In genomic region chr13:78787189-78787588, GRCh38 we compare ENCODE assay signal across 19 cellular contexts.
DNase-seq lines count a peak whose midpoint lies in the region; ATAC-seq and TF ChIP-seq lines count a peak whose summit lies in the region.
"Had no signal": no experiment of that assay in that cellular context is flagged by ENCODE, and none has a peak within 500 bp of the region (broad histone marks: within the 10 kb centered on the region; RNA-seq: fewer than 3 reads in every experiment).

No MANE protein-coding gene starts in this region.

- H3K9me3 ChIP-seq in left ventricle myocardium inferior (replicated peaks) (peaks cover 5% of the 10 kb centered on the region), testis (no peaks in the 10 kb centered on the region)
- H3K9me3 ChIP-seq: mucosa of descending colon, right atrium auricular region had no signal

- ATAC-seq in activated CD8-positive, alpha-beta T cell treated with anti-CD3 and anti-CD28 coated beads for 36 hours = no peak
- ATAC-seq: activated CD4-positive, alpha-beta T cell treated with anti-CD3 and anti-CD28 coated beads for 36 hours; mucosa of descending colon; stimulated activated naive CD8-positive, alpha-beta T cell treated with anti-CD3 and anti-CD28 coated beads, Interleukin-15, amount 100 ng/mL, for 72 hours had no signal

- H3K4me3 ChIP-seq in left ventricle myocardium inferior (no peak overlapping the region), choroid plexus epithelial cell (ENCODE audit: low read depth, low read length) (no peak overlapping the region), testis (no peak overlapping the region)
- H3K4me3 ChIP-seq: mucosa of descending colon, right atrium auricular region had no signal

- H3K27me3 ChIP-seq in left ventricle myocardium inferior (ENCODE audit: low read depth) (peaks cover 12% of the 10 kb centered on the region), testis (no peaks in the 10 kb centered on the region)
- H3K27me3 ChIP-seq: right atrium auricular region had no signal

- no peaks in the 10 kb centered on the region for H3K9me3 Mint-ChIP-seq in activated CD8-positive, alpha-beta T cell treated with anti-CD3 and anti-CD28 coated beads for 36 hours
- H3K9me3 Mint-ChIP-seq: stimulated activated naive CD8-positive, alpha-beta T cell treated with anti-CD3 and anti-CD28 coated beads, Interleukin-15, amount 100 ng/mL, for 72 hours; T-helper 2 cell treated with Interferon-gamma antibody and Interleukin-4, amounts not matched to agents 5 μg/mL and 100 μg/mL, for 36 hours had no signal

- DNase-seq in left ventricle myocardium inferior (peak; percentile 14), cardiac septum (ENCODE audit: low spot score) (no peak), OCI-M1 (lab: John Stamatoyannopoulos, UW) (peak; percentile 80), choroid plexus epithelial cell (ENCODE audit: low read depth) (peak; percentile 0), testis (peak; percentile 20), NCI-H1930 (lab: John Stamatoyannopoulos, UW) (no peak), GOT3 (lab: John Stamatoyannopoulos, UW) (no peak)
- DNase-seq in activated CD8-positive, alpha-beta T cell treated with anti-CD3 and anti-CD28 coated beads for 36 hours = no peak
- DNase-seq: activated CD4-positive, alpha-beta T cell treated with anti-CD3 and anti-CD28 coated beads for 36 hours; activated CD8-positive, alpha-beta memory T cell treated with anti-CD3 and anti-CD28 coated beads, Interleukin-2, amount 50 U/mL, for 4 hours; activated gamma-delta T cell; cerebellar nuclear complex; hypothalamus; mucosa of descending colon; NK-92 treated with Interleukin-12 subunit alpha and Interleukin-12 subunit beta, amount 100 ng/mL, for 24 hours; occipital lobe; stimulated activated naive CD8-positive, alpha-beta T cell treated with anti-CD3 and anti-CD28 coated beads, Interleukin-15, amount 100 ng/mL, for 72 hours had no signal

- H3K4me3 Mint-ChIP-seq in activated CD8-positive, alpha-beta T cell treated with anti-CD3 and anti-CD28 coated beads for 36 hours = no peak overlapping the region
- H3K4me3 Mint-ChIP-seq: activated CD4-positive, alpha-beta T cell treated with anti-CD3 and anti-CD28 coated beads for 36 hours; stimulated activated naive CD8-positive, alpha-beta T cell treated with anti-CD3 and anti-CD28 coated beads, Interleukin-15, amount 100 ng/mL, for 72 hours; T-helper 2 cell treated with Interferon-gamma antibody and Interleukin-4, amounts not matched to agents 5 μg/mL and 100 μg/mL, for 36 hours had no signal

- 13 to 19% methylated on average over 8 of the region's 8 CpGs for WGBS in testis, 2 donors

- H3K27ac Mint-ChIP-seq in activated CD8-positive, alpha-beta T cell treated with anti-CD3 and anti-CD28 coated beads for 36 hours = no peak overlapping the region
- H3K27ac Mint-ChIP-seq: activated CD4-positive, alpha-beta T cell treated with anti-CD3 and anti-CD28 coated beads for 36 hours; stimulated activated naive CD8-positive, alpha-beta T cell treated with anti-CD3 and anti-CD28 coated beads, Interleukin-15, amount 100 ng/mL, for 72 hours; T-helper 2 cell treated with Interferon-gamma antibody and Interleukin-4, amounts not matched to agents 5 μg/mL and 100 μg/mL, for 36 hours had no signal

- H3K36me3 ChIP-seq in left ventricle myocardium inferior (no peaks in the 10 kb centered on the region), testis (ENCODE audit: low read depth, missing control alignments) (no peaks in the 10 kb centered on the region)
- H3K36me3 ChIP-seq: right atrium auricular region had no signal

- POLR2A ChIA-PET in activated CD8-positive, alpha-beta T cell treated with anti-CD3 and anti-CD28 coated beads for 36 hours (lab: Charles Lee) = no interaction called here

- no peaks in the 10 kb centered on the region for H3K4me1 Mint-ChIP-seq in activated CD8-positive, alpha-beta T cell treated with anti-CD3 and anti-CD28 coated beads for 36 hours (ENCODE audit: low read depth)
- H3K4me1 Mint-ChIP-seq: activated CD4-positive, alpha-beta T cell treated with anti-CD3 and anti-CD28 coated beads for 36 hours; stimulated activated naive CD8-positive, alpha-beta T cell treated with anti-CD3 and anti-CD28 coated beads, Interleukin-15, amount 100 ng/mL, for 72 hours had no signal

- CTCF ChIA-PET in activated CD8-positive, alpha-beta T cell treated with anti-CD3 and anti-CD28 coated beads for 36 hours (lab: Charles Lee) = no interaction called here

- no peak for TF ChIP-seq CTCF in left ventricle myocardium inferior (IDR thresholded peaks at IDR 0.05; ENCODE audit: borderline replicate concordance)
- no peak for TF ChIP-seq CTCF in choroid plexus epithelial cell (conservative IDR thresholded peaks at IDR 0.05; ENCODE audit: low read depth, low read length)
- TF ChIP-seq CTCF in testis (IDR thresholded peaks at IDR 0.05) = no peak
- TF ChIP-seq CTCF in activated CD8-positive, alpha-beta T cell treated with anti-CD3 and anti-CD28 coated beads for 36 hours (IDR thresholded peaks at IDR 0.05) = no peak

- H3K27ac ChIP-seq in left ventricle myocardium inferior (replicated peaks) (no peak overlapping the region), testis (no peak overlapping the region)
- H3K27ac ChIP-seq: right atrium auricular region had no signal

- TF ChIP-seq POLR2A in testis (IDR thresholded peaks at IDR 0.05) = no peak

- H3K36me3 Mint-ChIP-seq in activated CD8-positive, alpha-beta T cell treated with anti-CD3 and anti-CD28 coated beads for 36 hours (ENCODE audit: low read depth) = no peaks in the 10 kb centered on the region

- H3K4me1 ChIP-seq in left ventricle myocardium inferior (no peaks in the 10 kb centered on the region), testis (no peaks in the 10 kb centered on the region)
- H3K4me1 ChIP-seq: right atrium auricular region had no signal

- peaks cover 4% of the 10 kb centered on the region for H3K27me3 Mint-ChIP-seq in activated CD8-positive, alpha-beta T cell treated with anti-CD3 and anti-CD28 coated beads for 36 hours

- intact Hi-C loops in left ventricle myocardium inferior (cut with micrococcal nuclease) (no loop called here), cardiac septum (cut with DNase I) (no loop called here), testis (cut with DNase I; ENCODE audit: low total_unique reads) (no loop called here)
- intact Hi-C loops in activated CD8-positive, alpha-beta T cell treated with anti-CD3 and anti-CD28 coated beads for 36 hours (cut with micrococcal nuclease) = no loop called here

Comparison
In these comparisons a context has a peak if more than half of its experiments do, and no peak if none do; other contexts are left out.
1. DNase-seq: peak in left ventricle myocardium inferior (single experiment), OCI-M1 (single experiment), choroid plexus epithelial cell (single experiment) and testis (single experiment); none in cardiac septum (single experiment), activated CD8-positive, alpha-beta T cell treated with anti-CD3 and anti-CD28 coated beads for 36 hours (single experiment), NCI-H1930 (0 of 2) and GOT3 (single experiment).